1 cellular context compared by ENCODE assay signal in genomic region chr12:108324678-108325358, GRCh38.
TF ChIP-seq lines count a peak whose summit lies in the region.

No MANE protein-coding gene starts in this region.

TF ChIP-seq in GM12878, 131 proteins besides CTCF, POLR2A, EP300 and RAD21:
- TF ChIP-seq FOS (IDR thresholded peaks at IDR 0.05; ENCODE audit: borderline replicate concordance, extremely low read depth, insufficient read length) (no peak), PAX8 (IDR thresholded peaks at IDR 0.05) (no peak), ZNF687 (IDR thresholded peaks at IDR 0.05) (no peak), SMAD5 (IDR thresholded peaks at IDR 0.05; ENCODE audit: low read depth) (no peak), SIX5 (IDR thresholded peaks at IDR 0.05; ENCODE audit: low read depth, low read length, severe bottlenecking) (no peak), PKNOX1 (IDR thresholded peaks at IDR 0.05) (no peak), CHD4 (IDR thresholded peaks at IDR 0.05) (no peak), MTA3 (IDR thresholded peaks at IDR 0.05; ENCODE audit: borderline replicate concordance, low read length) (no peak), STAT1 (conservative IDR thresholded peaks at IDR 0.05) (no peak), REST (IDR thresholded peaks at IDR 0.05; ENCODE audit: low read depth, low read length) (no peak), RFX5 (IDR thresholded peaks at IDR 0.05; ENCODE audit: low read depth, low read length) (no peak), EED (IDR thresholded peaks at IDR 0.05; ENCODE audit: low read depth) (peak; percentile 43; the same call in 1 of the 2 replicates), HDAC2 (IDR thresholded peaks at IDR 0.05) (no peak), RUNX3 (IDR thresholded peaks at IDR 0.05; ENCODE audit: low read length) (peak; percentile 32; the same call in 1 of the 2 replicates)
- TF ChIP-seq, protein P1, sequence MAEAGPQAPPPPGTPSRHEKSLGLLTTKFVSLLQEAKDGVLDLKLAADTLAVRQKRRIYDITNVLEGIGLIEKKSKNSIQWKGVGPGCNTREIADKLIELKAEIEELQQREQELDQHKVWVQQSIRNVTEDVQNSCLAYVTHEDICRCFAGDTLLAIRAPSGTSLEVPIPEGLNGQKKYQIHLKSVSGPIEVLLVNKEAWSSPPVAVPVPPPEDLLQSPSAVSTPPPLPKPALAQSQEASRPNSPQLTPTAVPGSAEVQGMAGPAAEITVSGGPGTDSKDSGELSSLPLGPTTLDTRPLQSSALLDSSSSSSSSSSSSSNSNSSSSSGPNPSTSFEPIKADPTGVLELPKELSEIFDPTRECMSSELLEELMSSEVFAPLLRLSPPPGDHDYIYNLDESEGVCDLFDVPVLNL (IDR thresholded peaks at IDR 0.05; ENCODE audit: low read depth, low read length): no peak
